ENCODE assay signal across 10 cellular contexts in the genomic region with DNA sequence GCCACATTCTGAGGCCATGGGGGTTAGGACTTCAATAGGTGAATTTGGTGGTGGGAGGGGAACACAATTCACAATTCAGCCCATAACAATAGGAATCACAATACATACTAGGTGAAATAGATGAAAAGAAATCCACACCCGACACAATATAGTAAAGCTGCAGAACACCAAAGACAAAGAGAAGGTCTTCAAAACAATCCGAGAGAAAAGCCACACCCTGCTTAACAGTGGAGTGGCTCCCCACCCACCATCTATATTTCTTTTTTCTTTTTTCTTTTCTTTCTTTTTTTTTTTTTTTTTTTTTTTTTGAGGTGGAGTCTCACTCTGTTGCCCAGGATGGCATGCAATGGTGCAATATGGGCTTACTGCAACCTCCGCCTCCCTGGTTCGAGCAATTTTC.
"Had no signal": no experiment of that assay in that cellular context is flagged by ENCODE, and none has a peak within 500 bp of the region (broad histone marks: within the 10 kb centered on the region; RNA-seq: fewer than 3 reads in every experiment).

No MANE protein-coding gene starts in this region.

- H3K4me2 ChIP-seq: GM23338 had no signal

- H3K36me3 ChIP-seq: HAP-1 had no signal

- H3K4me3 Mint-ChIP-seq: GM23338, H9, HFFc6 had no signal

- H3K4me3 ChIP-seq: GM23248, GM23338, HAP-1 had no signal

- H3K27ac Mint-ChIP-seq: GM23338, H9, HFFc6 had no signal

- H3K27ac ChIP-seq: GM23248 had no signal

- FAIRE-seq: H1, H54 had no signal

- H3K4me1 ChIP-seq: HAP-1 had no signal

- H3K9ac ChIP-seq: GM23248 had no signal

- H3K4me1 Mint-ChIP-seq: GM23338 had no signal

- DNase-seq: GM23248, GOT3, H7, H9, HCEC 1CT, HFFc6 had no signal

- ATAC-seq: GM23338 had no signal

- H3K9me3 Mint-ChIP-seq: HFFc6 had no signal

- H2AFZ ChIP-seq: GM23248, GM23338 had no signal
